1 cellular context compared by ENCODE assay signal in the genomic region with DNA sequence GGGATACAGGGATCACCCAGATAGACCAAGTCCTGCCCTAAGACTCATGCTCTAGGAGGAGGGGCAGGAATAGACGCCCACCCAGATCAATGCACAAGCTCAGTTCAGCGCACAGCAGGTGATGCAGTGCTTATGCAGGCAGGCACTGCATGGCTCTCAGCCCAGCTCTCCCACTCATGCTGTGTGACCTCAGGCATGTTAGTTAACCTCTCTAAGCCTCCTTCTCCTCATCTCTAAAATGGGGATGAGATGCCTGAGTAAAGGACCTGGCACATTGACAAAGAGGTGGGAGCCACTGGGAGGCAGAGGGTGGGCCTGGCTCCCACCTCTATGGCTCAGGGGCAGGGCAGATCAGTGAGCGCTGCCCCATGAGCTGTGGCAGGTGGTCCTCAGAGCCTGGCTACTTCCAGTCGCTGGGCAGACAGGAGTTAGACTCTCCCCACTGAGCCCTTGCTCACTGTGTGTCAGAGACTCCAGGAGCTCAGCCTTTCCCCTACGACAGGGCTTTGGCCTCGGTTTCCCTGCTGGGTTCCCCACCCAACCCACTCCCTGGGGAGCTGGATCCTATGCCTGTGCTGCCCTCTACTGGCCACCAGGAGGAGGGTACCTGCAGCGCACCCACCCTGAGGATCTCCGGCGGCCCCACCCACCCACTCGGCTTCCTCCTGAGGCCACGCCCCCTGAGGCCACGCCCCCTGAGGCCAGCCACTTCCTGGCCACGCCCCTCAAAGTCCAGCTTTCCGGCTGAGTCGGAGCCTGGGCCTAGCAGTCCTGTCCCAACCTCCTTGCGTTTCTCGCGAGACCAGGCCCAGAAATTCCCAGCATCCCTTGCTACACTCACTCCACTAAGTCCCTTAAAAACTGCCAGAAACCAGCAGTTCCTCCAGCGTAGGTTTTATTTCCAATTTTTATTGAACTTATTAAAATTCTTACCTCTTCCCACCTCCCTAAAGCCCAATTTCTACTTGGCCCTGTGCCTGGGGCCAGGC.
TF ChIP-seq lines count a peak whose summit lies in the region.

No MANE protein-coding gene starts in this region.

TF ChIP-seq in GM23338, 12 proteins besides CTCF, POLR2A, EP300 and RAD21 (continued from another document):
- TF ChIP-seq, protein P1, sequence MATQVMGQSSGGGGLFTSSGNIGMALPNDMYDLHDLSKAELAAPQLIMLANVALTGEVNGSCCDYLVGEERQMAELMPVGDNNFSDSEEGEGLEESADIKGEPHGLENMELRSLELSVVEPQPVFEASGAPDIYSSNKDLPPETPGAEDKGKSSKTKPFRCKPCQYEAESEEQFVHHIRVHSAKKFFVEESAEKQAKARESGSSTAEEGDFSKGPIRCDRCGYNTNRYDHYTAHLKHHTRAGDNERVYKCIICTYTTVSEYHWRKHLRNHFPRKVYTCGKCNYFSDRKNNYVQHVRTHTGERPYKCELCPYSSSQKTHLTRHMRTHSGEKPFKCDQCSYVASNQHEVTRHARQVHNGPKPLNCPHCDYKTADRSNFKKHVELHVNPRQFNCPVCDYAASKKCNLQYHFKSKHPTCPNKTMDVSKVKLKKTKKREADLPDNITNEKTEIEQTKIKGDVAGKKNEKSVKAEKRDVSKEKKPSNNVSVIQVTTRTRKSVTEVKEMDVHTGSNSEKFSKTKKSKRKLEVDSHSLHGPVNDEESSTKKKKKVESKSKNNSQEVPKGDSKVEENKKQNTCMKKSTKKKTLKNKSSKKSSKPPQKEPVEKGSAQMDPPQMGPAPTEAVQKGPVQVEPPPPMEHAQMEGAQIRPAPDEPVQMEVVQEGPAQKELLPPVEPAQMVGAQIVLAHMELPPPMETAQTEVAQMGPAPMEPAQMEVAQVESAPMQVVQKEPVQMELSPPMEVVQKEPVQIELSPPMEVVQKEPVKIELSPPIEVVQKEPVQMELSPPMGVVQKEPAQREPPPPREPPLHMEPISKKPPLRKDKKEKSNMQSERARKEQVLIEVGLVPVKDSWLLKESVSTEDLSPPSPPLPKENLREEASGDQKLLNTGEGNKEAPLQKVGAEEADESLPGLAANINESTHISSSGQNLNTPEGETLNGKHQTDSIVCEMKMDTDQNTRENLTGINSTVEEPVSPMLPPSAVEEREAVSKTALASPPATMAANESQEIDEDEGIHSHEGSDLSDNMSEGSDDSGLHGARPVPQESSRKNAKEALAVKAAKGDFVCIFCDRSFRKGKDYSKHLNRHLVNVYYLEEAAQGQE (IDR thresholded peaks at IDR 0.05; ENCODE audit: unreplicated experiment) = no peak
- TF ChIP-seq EZH2 (IDR thresholded peaks at IDR 0.05; ENCODE audit: low read depth, unreplicated experiment) (no peak), ETS1 (IDR thresholded peaks at IDR 0.05) (no peak), ZNF331 (CRISPR knock-in tag; IDR thresholded peaks at IDR 0.05; ENCODE audit: low read depth) (no peak), ZNF114 (CRISPR knock-in tag; IDR thresholded peaks at IDR 0.05) (no peak), NANOG (IDR thresholded peaks at IDR 0.05; ENCODE audit: borderline replicate concordance) (no peak), STAT1 (IDR thresholded peaks at IDR 0.05; ENCODE audit: unreplicated experiment) (no peak), JUNB (IDR thresholded peaks at IDR 0.05; ENCODE audit: unreplicated experiment) (no peak)
